ENCODE assay signal across 31 cellular contexts in the genomic region with DNA sequence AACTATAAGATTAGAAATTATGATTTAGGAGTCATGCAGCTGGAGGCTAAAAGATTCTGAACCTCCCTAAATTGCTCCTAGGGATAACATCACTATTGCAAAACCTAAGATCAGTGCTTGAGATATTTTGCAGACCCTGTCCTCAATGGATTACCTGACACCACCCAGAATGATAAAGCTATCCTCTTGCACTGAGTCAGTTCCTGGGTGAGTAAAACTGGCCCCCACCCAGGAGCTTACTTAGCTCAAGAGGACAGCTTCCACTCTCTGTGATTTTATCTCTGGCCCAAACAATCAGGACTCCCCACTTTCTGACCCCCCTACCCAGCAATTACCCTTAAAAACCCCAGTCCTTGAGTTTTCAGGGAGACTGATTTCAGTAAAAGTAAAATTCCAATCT.
"Had no signal": no experiment of that assay in that cellular context is flagged by ENCODE, and none has a peak within 500 bp of the region (broad histone marks: within the 10 kb centered on the region; RNA-seq: fewer than 3 reads in every experiment).

No MANE protein-coding gene starts in this region.

- H3K27me3 ChIP-seq: dorsolateral prefrontal cortex, gastroesophageal sphincter, heart left ventricle, hepatocyte, neural progenitor cell, right atrium auricular region, thyroid gland, vagina had no signal

- H3K9ac ChIP-seq: neural progenitor cell, parathyroid adenoma had no signal

- H3K9me3 ChIP-seq: gastroesophageal sphincter, prostate gland, right atrium auricular region, thyroid gland, vagina had no signal

- H3K27ac Mint-ChIP-seq: mesothelial cell of epicardium; naive B cell; natural killer cell treated with Interleukin-12 subunit alpha and Interleukin-12 subunit beta and Interleukin-15 and Interleukin-18, amount 100 ng/mL, for 72 hours; neural progenitor cell; stimulated activated naive CD8-positive, alpha-beta T cell treated with anti-CD3 and anti-CD28 coated beads, Interleukin-15, amount 100 ng/mL, for 72 hours had no signal

- H3K4me3 Mint-ChIP-seq: mesothelial cell of epicardium; naive B cell; natural killer cell treated with Interleukin-12 subunit alpha and Interleukin-12 subunit beta and Interleukin-15 and Interleukin-18, amount 100 ng/mL, for 72 hours; neural progenitor cell; stimulated activated naive CD8-positive, alpha-beta T cell treated with anti-CD3 and anti-CD28 coated beads, Interleukin-15, amount 100 ng/mL, for 72 hours had no signal

- H3K79me2 ChIP-seq: hepatocyte, parathyroid adenoma had no signal

- DNase-seq: dorsolateral prefrontal cortex; effector CD4-positive, alpha-beta T cell; foreskin fibroblast; heart left ventricle; kidney; mesenchymal stem cell; mucosa of descending colon; naive B cell; stimulated activated CD4-positive, alpha-beta T cell treated with anti-CD3 and anti-CD28 coated beads, Interleukin-12 subunit alpha, Interleukin-12 subunit beta, amount 100 ng/mL, for 4 hours; stimulated activated CD4-positive, alpha-beta T cell treated with anti-CD3 and anti-CD28 coated beads, Interleukin-1b, Interleukin-23, amount 100 ng/mL, for 48 hours; stimulated activated CD4-positive, alpha-beta T cell treated with anti-CD3 and anti-CD28 coated beads, Interleukin-4, amount 100 ng/mL, for 1 hour; stimulated activated CD8-positive, alpha-beta memory T cell treated with anti-CD3 and anti-CD28 coated beads, Interleukin-4, amount 100 ng/mL, for 48 hours; stimulated activated naive CD4-positive, alpha-beta T cell; stimulated activated naive CD8-positive, alpha-beta T cell treated with anti-CD3 and anti-CD28 coated beads, Interleukin-15, amount 100 ng/mL, for 72 hours; thyroid gland; trophoblast cell had no signal

- H3K4me3 ChIP-seq: dorsolateral prefrontal cortex, gastroesophageal sphincter, heart left ventricle, hepatocyte, lung, mucosa of descending colon, neural progenitor cell, prostate gland, right atrium auricular region, smooth muscle cell, thyroid gland, vagina had no signal

- ATAC-seq: esophagus mucosa; gastroesophageal sphincter; heart left ventricle; left lobe of liver; mucosa of descending colon; natural killer cell treated with Interleukin-12 subunit alpha and Interleukin-12 subunit beta and Interleukin-15 and Interleukin-18, amount 100 ng/mL, for 72 hours; sciatic nerve; stimulated activated naive CD8-positive, alpha-beta T cell treated with anti-CD3 and anti-CD28 coated beads, Interleukin-15, amount 100 ng/mL, for 72 hours had no signal

- H3K36me3 ChIP-seq: gastroesophageal sphincter, heart left ventricle, neural progenitor cell, prostate gland, right atrium auricular region, thyroid gland, vagina had no signal

- H3K27me3 Mint-ChIP-seq: naive B cell; natural killer cell treated with Interleukin-12 subunit alpha and Interleukin-12 subunit beta and Interleukin-15 and Interleukin-18, amount 100 ng/mL, for 72 hours; stimulated activated naive CD8-positive, alpha-beta T cell treated with anti-CD3 and anti-CD28 coated beads, Interleukin-15, amount 100 ng/mL, for 72 hours had no signal

- H3K4me2 ChIP-seq: hepatocyte, neural progenitor cell, smooth muscle cell had no signal

- H3K4me1 Mint-ChIP-seq: mesothelial cell of epicardium; naive B cell; neural progenitor cell; stimulated activated naive CD8-positive, alpha-beta T cell treated with anti-CD3 and anti-CD28 coated beads, Interleukin-15, amount 100 ng/mL, for 72 hours had no signal

- H3K36me3 Mint-ChIP-seq: mesothelial cell of epicardium, naive B cell, neural progenitor cell had no signal

- H2AFZ ChIP-seq: hepatocyte, neural progenitor cell, parathyroid adenoma had no signal

- H3K27ac ChIP-seq: dorsolateral prefrontal cortex, epithelial cell of prostate, gastroesophageal sphincter, heart left ventricle, hepatocyte, neural progenitor cell, parathyroid adenoma, prostate gland, right atrium auricular region, thyroid gland, vagina had no signal

- H3K4me1 ChIP-seq: gastroesophageal sphincter, heart left ventricle, neural progenitor cell, parathyroid adenoma, prostate gland, right atrium auricular region, thyroid gland, vagina had no signal
